Comparison of ENCODE assay signal across 8 cellular contexts in the genomic region with DNA sequence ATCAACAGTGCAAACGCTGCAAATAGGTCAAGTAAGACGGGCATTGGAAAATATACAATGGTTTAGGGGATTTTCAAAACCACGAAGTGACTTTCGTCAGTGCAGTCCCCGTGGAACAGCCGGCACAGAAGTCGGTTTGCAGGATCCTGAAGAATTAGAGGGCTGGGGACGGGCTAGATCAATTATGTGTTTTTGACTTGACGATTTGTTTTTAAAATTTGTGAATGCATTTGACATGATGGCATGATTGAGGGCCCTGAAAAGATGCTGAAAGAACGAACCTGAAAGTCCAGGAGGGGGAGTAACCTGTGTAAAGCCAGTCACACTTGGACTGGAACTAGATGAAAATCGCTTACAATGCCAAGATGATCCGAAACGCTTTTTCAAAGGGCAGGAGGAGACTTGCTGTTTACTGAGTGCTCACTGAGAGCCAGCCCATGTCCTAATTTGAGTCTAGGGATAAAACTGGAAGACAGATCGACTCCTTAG. TPM values are rescaled to one million over a fixed set of nuclear protein-coding genes. Genes with fewer than 3 reads are reported as not detected.
A peak's percentile ranks its signal among the peaks of the same experiment; 100 is the strongest.
DNase-seq lines count a peak whose midpoint lies in the region; ATAC-seq and TF ChIP-seq lines count a peak whose summit lies in the region.

No MANE protein-coding gene starts in this region.

- TF ChIP-seq CTCF in cardiac fibroblast (IDR thresholded peaks at IDR 0.05; ENCODE audit: low read depth, low read length) = no peak
- no peak for TF ChIP-seq CTCF in lower leg skin (IDR thresholded peaks at IDR 0.05)
- no peak for TF ChIP-seq CTCF in transverse colon (IDR thresholded peaks at IDR 0.05)

- H2AFZ ChIP-seq in Karpas-422 (ENCODE audit: low read length) = peak overlapping the region; percentile 93

- H3K4me1 ChIP-seq in Karpas-422 (ENCODE audit: low read length) (peaks cover 20% of the 10 kb centered on the region), transverse colon (peaks cover 2 to 19% (median 17%) of the 10 kb centered on the region in 4 donors)

- WGBS in lower leg skin, 2 donors = 25 to 33% methylated on average over 14 of the region's 14 CpGs
- 6 to 15% methylated on average over 7 to 14 of the region's 14 CpGs for WGBS in transverse colon (ENCODE audit: low coverage in 1 of 2), 2 donors

- intact Hi-C loops in Right ventricle myocardium inferior (cut with DNase I) = loop anchor here (2.0 to 5.0 kb wide), 2 partner anchors 81 to 132 kb away; no protein-coding TSS in a partner anchor
- intact Hi-C loops in cardiac septum (cut with DNase I) = no loop called here
- intact Hi-C loops in lower leg skin (cut with DNase I; ENCODE audit: low total_unique reads) = no loop called here
- intact Hi-C loops in transverse colon (cut with DNase I; ENCODE audit: low total_unique reads) = no loop called here

- no peaks in the 10 kb centered on the region for H3K79me2 ChIP-seq in Karpas-422 (ENCODE audit: low read length)

- peaks cover 13% of the 10 kb centered on the region for H4K20me1 ChIP-seq in Karpas-422 (ENCODE audit: insufficient read depth, low read depth, low read length)

- H3K36me3 ChIP-seq in Karpas-422 (ENCODE audit: insufficient read depth, low read length) (no peaks in the 10 kb centered on the region), transverse colon (no peaks in the 10 kb centered on the region)

- 0 out of 2 replicates have a peak, but pooled peaks cover 2% of the 10 kb centered on the region for H3K27me3 ChIP-seq in Karpas-422 (ENCODE audit: low read length)
- no peaks in the 10 kb centered on the region for H3K27me3 ChIP-seq in transverse colon

- H3K9me2 ChIP-seq in Karpas-422 (replicated peaks; ENCODE audit: insufficient read depth, low read length) = no peaks in the 10 kb centered on the region

- H3K4me3 ChIP-seq in Karpas-422 (ENCODE audit: low read length) (peak overlapping the region; percentile 83), cardiac fibroblast (replicated peaks in 1 of 2; ENCODE audit: low read depth in 2 of 2, low read length in 2 of 2) (peak overlapping the region; percentile 63 to 84), lower leg skin (ENCODE audit: low read depth, poor library complexity, severe bottlenecking) (peak overlapping the region; percentile 71), transverse colon (peak overlapping the region; percentile 80 to 92 (median 86))

- TF ChIP-seq POLR2A in lower leg skin (IDR thresholded peaks at IDR 0.05) (no peak), transverse colon (IDR thresholded peaks at IDR 0.05) (no peak)

- in situ Hi-C loops in transverse colon (cut with MboI; ENCODE audit: low pct_ligation_motif_present in 1 of 4, low pct_unique_long_range_greater_than_20kb in 1 of 4, low sequenced_read_pairs in 3 of 4) = loop anchor here in 1 of 4 donors (25.0 kb wide), 1 partner anchor 127 kb away; no protein-coding TSS in a partner anchor

- H3K9me3 ChIP-seq in Karpas-422 (ENCODE audit: low read length) = no peaks in the 10 kb centered on the region
- H3K9me3 ChIP-seq in transverse colon = peaks cover 0 to 4% of the 10 kb centered on the region in 2 donors

- peak overlapping the region; percentile 84 for H3K9ac ChIP-seq in Karpas-422 (ENCODE audit: low read length)

- no peak for TF ChIP-seq EP300 in transverse colon (IDR thresholded peaks at IDR 0.05; ENCODE audit: low read depth)

- ATAC-seq in Right ventricle myocardium inferior = peak; percentile 3

- H3K4me2 ChIP-seq in Karpas-422 (ENCODE audit: low read depth, low read length, poor library complexity, severe bottlenecking) = peak overlapping the region; percentile 77

- DNase-seq in Right ventricle myocardium inferior (ENCODE audit: missing footprints) (no peak), cardiac septum (ENCODE audit: low spot score) (no peak), Karpas-422 (no peak), cardiac fibroblast (ENCODE audit: low read depth in 2 of 2) (no peak), lower leg skin (ENCODE audit: low spot score in 2 of 2) (no peak), transverse colon (no peak), NCI-H2029 treated with DMSO at 0.1 percent for 48 hours (lab: John Stamatoyannopoulos, UW) (no peak), NCI-H446 treated with DMSO at 0.1 percent for 48 hours (lab: John Stamatoyannopoulos, UW) (no peak)

- H3K27ac ChIP-seq in Karpas-422 (ENCODE audit: low read length) (no peak overlapping the region), transverse colon (peak overlapping the region; percentile 96 to 100 (median 98))

RNA-seq across cellular contexts. Expression of gene DGKH, which starts 8.9 kb away (rescaled TPM):
- total RNA-seq in Right ventricle myocardium inferior (4.8 TPM), cardiac septum (13.5 TPM), lower leg skin (10 to 100 TPM in 3 of 4 donors, 1 to 10 TPM in 1; 8.8 to 17.0 (median 10.9) TPM), transverse colon (10 to 100 TPM; 19.4 to 35.6 (median 25.0) TPM)
- 3.8 and 7.3 TPM in 2 replicates for total RNA-seq in Karpas-422 (2014; rRNA removed; shearing (Covaris generic); ENCODE audit: low replicate concordance)
